Comparison of ENCODE assay signal across 8 cellular contexts in the genomic region with DNA sequence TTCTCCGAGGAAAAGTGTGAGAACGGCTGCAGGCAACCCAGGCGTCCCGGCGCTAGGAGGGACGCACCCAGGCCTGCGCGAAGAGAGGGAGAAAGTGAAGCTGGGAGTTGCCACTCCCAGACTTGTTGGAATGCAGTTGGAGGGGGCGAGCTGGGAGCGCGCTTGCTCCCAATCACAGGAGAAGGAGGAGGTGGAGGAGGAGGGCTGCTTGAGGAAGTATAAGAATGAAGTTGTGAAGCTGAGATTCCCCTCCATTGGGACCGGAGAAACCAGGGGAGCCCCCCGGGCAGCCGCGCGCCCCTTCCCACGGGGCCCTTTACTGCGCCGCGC. TPM values are rescaled to one million over a fixed set of nuclear protein-coding genes. Genes with fewer than 3 reads are reported as not detected.
DNase-seq lines count a peak whose midpoint lies in the region; ATAC-seq, FAIRE-seq and TF ChIP-seq lines count a peak whose summit lies in the region.

A gene (plus strand): TSS at position 247 of the 330 bp plus-strand sequence. CDS start 175 bp downstream, outside the sequence.

- WGBS in hepatocyte (ENCODE audit: low lambda C conversion rate, missing lambda C conversion rate) = 3% methylated on average over 20 of the region's 20 CpGs

- H3K36me3 Mint-ChIP-seq in astrocyte (ENCODE audit: low read depth, unreplicated experiment) = peaks cover 4% of the 10 kb centered on the region

- H3K4me1 Mint-ChIP-seq in astrocyte (ENCODE audit: low read depth, unreplicated experiment) = peaks cover 22% of the 10 kb centered on the region

- H3K4me1 ChIP-seq in HAP-1 = peaks cover 3% of the 10 kb centered on the region; the same call in 1 of the 2 replicates
- H3K4me1 ChIP-seq in astrocyte (ENCODE audit: insufficient read depth, low read length) = peaks cover 15% of the 10 kb centered on the region
- peaks cover 55% of the 10 kb centered on the region for H3K4me1 ChIP-seq in hepatocyte (ENCODE audit: insufficient read depth)

- FAIRE-seq in astrocyte (lab: Jason Lieb, UNC) = peak; percentile 23

- ATAC-seq in GM21381 (IDR thresholded peaks at IDR 0.05; ENCODE audit: unreplicated experiment) = no peak

- H3K9me2 ChIP-seq in hepatocyte (replicated peaks; ENCODE audit: insufficient read depth) = no peaks in the 10 kb centered on the region

- no peaks in the 10 kb centered on the region for H3K27me3 Mint-ChIP-seq in astrocyte (ENCODE audit: low read depth, unreplicated experiment)

- in situ Hi-C loops in HAP-1 (cut with MboI; ENCODE audit: low sequenced_read_pairs) = no loop called here

- TF ChIP-seq CTCF in astrocyte (IDR thresholded peaks at IDR 0.05; ENCODE audit: insufficient read depth, low read depth, low read length) (no peak), hepatocyte (IDR thresholded peaks at IDR 0.05; ENCODE audit: poor library complexity) (no peak)

- H2AFZ ChIP-seq in astrocyte (ENCODE audit: low read depth, low read length) (peak within 1 kb of the TSS; percentile 75), hepatocyte (peak within 1 kb of the TSS; percentile 55)

- H3K36me3 ChIP-seq in HAP-1 (replicated peaks) = no peaks in the 10 kb centered on the region
- peaks cover 3% of the 10 kb centered on the region for H3K36me3 ChIP-seq in astrocyte (ENCODE audit: insufficient read depth, low read length)
- H3K36me3 ChIP-seq in hepatocyte (replicated peaks; ENCODE audit: insufficient read depth, low read depth) = no peaks in the 10 kb centered on the region

- peaks cover 42% of the 10 kb centered on the region for H4K20me1 ChIP-seq in astrocyte (ENCODE audit: insufficient read depth, low read length)
- H4K20me1 ChIP-seq in hepatocyte (ENCODE audit: insufficient read depth, poor library complexity, severe bottlenecking) = peaks cover 39% of the 10 kb centered on the region

- peak within 1 kb of the TSS; percentile 89 for H3K27ac Mint-ChIP-seq in astrocyte (ENCODE audit: unreplicated experiment)

- H3K4me2 ChIP-seq in astrocyte (ENCODE audit: low read length) (peak within 1 kb of the TSS; percentile 93), hepatocyte (peak within 1 kb of the TSS; percentile 88)

- H3K9ac ChIP-seq in astrocyte (ENCODE audit: low read length) = peak within 1 kb of the TSS; percentile 85

- H3K9me3 ChIP-seq in HAP-1 = no peaks in the 10 kb centered on the region
- no peaks in the 10 kb centered on the region for H3K9me3 ChIP-seq in astrocyte (ENCODE audit: insufficient read depth, low read depth, low read length)
- no peaks in the 10 kb centered on the region for H3K9me3 ChIP-seq in hepatocyte (ENCODE audit: low read depth)

- H3K27ac ChIP-seq in astrocyte (ENCODE audit: low read depth, low read length) (no peak within 1 kb of the TSS), hepatocyte (peak within 1 kb of the TSS; percentile 98)

- peak in 1 of 2 experiments; percentile 43 for DNase-seq in HAP-1 (ENCODE audit: low spot score in 2 of 2)
- DNase-seq in astrocyte (ENCODE audit: low read depth) = peak; percentile 75
- DNase-seq in hepatocyte (ENCODE audit: low spot score) = peak; percentile 88
- DNase-seq in pulmonary artery endothelial cell (ENCODE audit: low read depth, low spot score) = peak; percentile 27
- no peak for DNase-seq in activated CD4-positive, CD25-positive, alpha-beta regulatory T cell treated with anti-CD3 and anti-CD28 coated beads, Interleukin-2, amount 50 U/mL, for 72 hours
- DNase-seq in midbrain (lab: John Stamatoyannopoulos, UW) = no peak
- DNase-seq in Kasumi-1 (lab: John Stamatoyannopoulos, UW) = no peak

- peak within 1 kb of the TSS; percentile 97 for H3K4me3 Mint-ChIP-seq in astrocyte (ENCODE audit: unreplicated experiment)

- H3K79me2 ChIP-seq in astrocyte (ENCODE audit: insufficient read depth, low read length) (peaks cover 48% of the 10 kb centered on the region), hepatocyte (peaks cover 64% of the 10 kb centered on the region)

- H3K4me3 ChIP-seq in HAP-1 = peak within 1 kb of the TSS; percentile 21
- peak within 1 kb of the TSS; percentile 70 for H3K4me3 ChIP-seq in astrocyte (ENCODE audit: insufficient read depth, low read depth, low read length)
- H3K4me3 ChIP-seq in hepatocyte = peak within 1 kb of the TSS; percentile 88

- H3K27me3 ChIP-seq in HAP-1 (ENCODE audit: low read depth) = no peaks in the 10 kb centered on the region
- no peaks in the 10 kb centered on the region for H3K27me3 ChIP-seq in astrocyte (ENCODE audit: insufficient read depth, low read length)
- no peaks in the 10 kb centered on the region for H3K27me3 ChIP-seq in hepatocyte

- no peaks in the 10 kb centered on the region for H3K9me3 Mint-ChIP-seq in astrocyte (ENCODE audit: unreplicated experiment)

RNA-seq across cellular contexts. Expression of the gene that starts here (rescaled TPM):
- total RNA-seq in astrocyte (64.0 and 70.4 TPM in 2 replicates), hepatocyte (77.7 and 93.1 TPM in 2 replicates), pulmonary artery endothelial cell (17.9 and 21.2 TPM in 2 replicates)
- polyA plus RNA-seq in hepatocyte = 72.9 and 76.4 TPM in 2 replicates

Comparison
In these comparisons a context has a peak if more than half of its experiments do, and no peak if none do; other contexts are left out.
1. DNase-seq: peak in astrocyte (single experiment), hepatocyte (single experiment) and pulmonary artery endothelial cell (single experiment); none in activated CD4-positive, CD25-positive, alpha-beta regulatory T cell treated with anti-CD3 and anti-CD28 coated beads, Interleukin-2, amount 50 U/mL, for 72 hours (single experiment), midbrain (single experiment) and Kasumi-1 (0 of 2).
2. H3K4me3 ChIP-seq: peak in every context shown above with its lines; median percentile 88 in hepatocyte; 70 in astrocyte; 21 in HAP-1.